12 cellular contexts compared by ENCODE assay signal in the genomic region with DNA sequence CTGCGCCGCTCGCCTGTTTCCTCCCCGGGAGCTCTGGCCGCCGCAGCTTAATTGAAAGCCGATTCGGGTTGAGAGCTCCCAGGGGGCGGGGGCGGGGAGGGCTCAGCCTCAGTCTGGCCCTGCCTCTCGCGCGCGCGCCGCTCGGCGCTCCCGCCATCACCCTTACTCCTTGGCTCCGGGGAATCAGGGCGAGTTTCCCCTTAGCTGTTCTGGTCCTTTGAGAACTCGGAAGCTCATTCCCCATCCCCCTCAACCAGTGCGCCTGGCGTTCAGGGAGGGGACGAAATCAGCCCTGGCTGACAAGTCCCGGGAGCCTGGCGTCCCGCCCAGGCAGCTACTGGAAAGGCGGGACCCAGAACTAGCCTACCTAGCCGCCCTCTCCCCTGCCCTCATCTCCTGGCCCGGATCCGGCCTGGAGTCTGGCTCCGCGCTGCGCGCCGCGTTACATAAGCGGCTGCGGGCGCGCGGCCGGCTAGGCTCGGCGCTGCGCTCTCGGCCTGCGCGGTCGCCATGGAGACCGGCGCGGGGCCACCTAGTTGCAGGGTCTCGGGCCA. TPM values are rescaled to one million over a fixed set of nuclear protein-coding genes. Genes with fewer than 3 reads are reported as not detected.
A peak's percentile ranks its signal among the peaks of the same experiment; 100 is the strongest.
DNase-seq lines count a peak whose midpoint lies in the region; ATAC-seq and TF ChIP-seq lines count a peak whose summit lies in the region.
"Had no signal": no experiment of that assay in that cellular context is flagged by ENCODE, and none has a peak within 500 bp of the region (broad histone marks: within the 10 kb centered on the region; RNA-seq: fewer than 3 reads in every experiment).

No MANE protein-coding gene starts in this region.

- H3K27ac ChIP-seq in mesodermal cell (ENCODE audit: low read depth, low read length, severe bottlenecking) (no peak overlapping the region), ascending aorta (no peak overlapping the region)
- H3K27ac ChIP-seq: KMS-11 had no signal

- peak overlapping the region; percentile 68 for H3K4me3 ChIP-seq in adipocyte (ENCODE audit: low read length)
- peak overlapping the region; percentile 11 for H3K4me3 ChIP-seq in mesodermal cell (ENCODE audit: extremely low read depth, insufficient read depth, low read length, poor library complexity, severe bottlenecking)
- no peak overlapping the region for H3K4me3 ChIP-seq in ascending aorta
- H3K4me3 ChIP-seq: HAP-1 had no signal

- WGBS in mesodermal cell (ENCODE audit: insufficient coverage in 2 of 2), 2 experiments, result 0 to 1% methylated on average over 43 to 45 of the region's 55 CpGs

- intact Hi-C loops in ascending aorta (cut with DNase I), result no loop called here

- H3K9ac ChIP-seq in adipocyte (ENCODE audit: low read length), result no peak overlapping the region
- H3K9ac ChIP-seq: KMS-11 had no signal

- H3K36me3 ChIP-seq in adipocyte (ENCODE audit: control insufficient read depth, insufficient read depth, low read length, severe bottlenecking), result no peaks in the 10 kb centered on the region
- H3K36me3 ChIP-seq in mesodermal cell (ENCODE audit: control insufficient read depth, insufficient read depth, low read length), result no peaks in the 10 kb centered on the region
- H3K36me3 ChIP-seq in ascending aorta, result no peaks in the 10 kb centered on the region
- H3K36me3 ChIP-seq: HAP-1 had no signal

- no peak for ATAC-seq in HG03469 (IDR thresholded peaks at IDR 0.05; ENCODE audit: unreplicated experiment)

- no peak for TF ChIP-seq CTCF in ascending aorta (IDR thresholded peaks at IDR 0.05)

- H3K9me3 ChIP-seq in adipocyte (ENCODE audit: control insufficient read depth, low read length), result no peaks in the 10 kb centered on the region
- H3K9me3 ChIP-seq in mesodermal cell (ENCODE audit: control insufficient read depth, low read length), result no peaks in the 10 kb centered on the region
- no peaks in the 10 kb centered on the region for H3K9me3 ChIP-seq in ascending aorta
- H3K9me3 ChIP-seq: HAP-1 had no signal

- peaks cover 78% of the 10 kb centered on the region for H3K27me3 ChIP-seq in adipocyte (replicated peaks; ENCODE audit: control insufficient read depth, insufficient read depth, low read length)
- H3K27me3 ChIP-seq in ascending aorta, result peaks cover 14% of the 10 kb centered on the region

- H3K4me1 ChIP-seq in adipocyte (ENCODE audit: control insufficient read depth, insufficient read depth, low read length) (no peaks in the 10 kb centered on the region), mesodermal cell (ENCODE audit: control insufficient read depth, insufficient read depth, low read length, poor library complexity, severe bottlenecking) (peaks cover 8% of the 10 kb centered on the region), ascending aorta (no peaks in the 10 kb centered on the region)
- H3K4me1 ChIP-seq: HAP-1 had no signal

- DNase-seq in DMS153 treated with DMSO at 0.1 percent for 48 hours (lab: John Stamatoyannopoulos, UW; ENCODE audit: unreplicated experiment) (peak; percentile 89), NCI-H187 treated with DMSO at 0.1 percent for 48 hours (lab: John Stamatoyannopoulos, UW) (peak; percentile 4), adipocyte (ENCODE audit: low read depth) (peak; percentile 11), NCI-H1048 (lab: John Stamatoyannopoulos, UW) (no peak), ascending aorta (ENCODE audit: low spot score in 2 of 2) (no peak)
- DNase-seq in activated naive CD4-positive, alpha-beta T cell treated with Interleukin-2 at 50 U/mL for 16 hours, result no peak
- DNase-seq: activated CD4-positive, CD25-positive, alpha-beta regulatory T cell treated with anti-CD3 and anti-CD28 coated beads, Interleukin-2, amount 50 U/mL, for 72 hours had no signal

RNA-seq across cellular contexts. Expression of gene SLC12A5, which starts 2.8 kb away (rescaled TPM):
- polyA plus RNA-seq in mesodermal cell (2013, experiment 1 of 2), result 15.1 TPM
- 9.7 TPM for polyA plus RNA-seq in mesodermal cell (2013, experiment 2 of 2)
- not detected for total RNA-seq in ascending aorta
- total RNA-seq: myocyte had no signal

RNA-seq across cellular contexts. Expression of gene MMP9, which starts 23.1 kb away (rescaled TPM):
- 12.8 TPM for polyA plus RNA-seq in mesodermal cell (2013, experiment 1 of 2)
- polyA plus RNA-seq in mesodermal cell (2013, experiment 2 of 2), result 9.0 TPM
- total RNA-seq in ascending aorta, result not detected
- total RNA-seq: myocyte had no signal

RNA-seq across cellular contexts. Expression of gene NCOA5, which starts 58.0 kb away (rescaled TPM):
- 11.9 TPM for polyA plus RNA-seq in mesodermal cell (2013, experiment 1 of 2)
- polyA plus RNA-seq in mesodermal cell (2013, experiment 2 of 2), result 10.6 TPM
- 70.4 TPM for total RNA-seq in ascending aorta

RNA-seq across cellular contexts. Expression of gene ZNF335, which starts 59.8 kb away (rescaled TPM):
- polyA plus RNA-seq in mesodermal cell (2013, experiment 1 of 2), result 15.3 TPM
- polyA plus RNA-seq in mesodermal cell (2013, experiment 2 of 2), result 11.1 TPM
- total RNA-seq in ascending aorta, result 27.8 TPM

Comparison
In these comparisons a context has a peak if more than half of its experiments do, and no peak if none do; other contexts are left out.
1. DNase-seq: peak in DMS153 treated with DMSO at 0.1 percent for 48 hours (single experiment), NCI-H187 treated with DMSO at 0.1 percent for 48 hours (single experiment) and adipocyte (single experiment); none in NCI-H1048 (single experiment), activated naive CD4-positive, alpha-beta T cell treated with Interleukin-2 at 50 U/mL for 16 hours (single experiment) and ascending aorta (0 of 2).
2. H3K4me3 ChIP-seq: peak in adipocyte (single experiment) and mesodermal cell (single experiment); none in ascending aorta (0 of 2).